In genomic region chr20:3829891-3830290, GRCh38 we compare ENCODE assay signal across 1 cellular context. TPM values are rescaled to one million over a fixed set of nuclear protein-coding genes. Genes with fewer than 3 reads are reported as not detected.
"Had no signal": no experiment of that assay in that cellular context is flagged by ENCODE, and none has a peak within 500 bp of the region (broad histone marks: within the 10 kb centered on the region; RNA-seq: fewer than 3 reads in every experiment).

No MANE protein-coding gene starts in this region.

RNA-seq across cellular contexts. Expression of gene SPEF1, which starts 48.6 kb away (rescaled TPM):
- total RNA-seq: MCF 10A had no signal
